ENCODE assay signal across 6 cellular contexts in the genomic region with DNA sequence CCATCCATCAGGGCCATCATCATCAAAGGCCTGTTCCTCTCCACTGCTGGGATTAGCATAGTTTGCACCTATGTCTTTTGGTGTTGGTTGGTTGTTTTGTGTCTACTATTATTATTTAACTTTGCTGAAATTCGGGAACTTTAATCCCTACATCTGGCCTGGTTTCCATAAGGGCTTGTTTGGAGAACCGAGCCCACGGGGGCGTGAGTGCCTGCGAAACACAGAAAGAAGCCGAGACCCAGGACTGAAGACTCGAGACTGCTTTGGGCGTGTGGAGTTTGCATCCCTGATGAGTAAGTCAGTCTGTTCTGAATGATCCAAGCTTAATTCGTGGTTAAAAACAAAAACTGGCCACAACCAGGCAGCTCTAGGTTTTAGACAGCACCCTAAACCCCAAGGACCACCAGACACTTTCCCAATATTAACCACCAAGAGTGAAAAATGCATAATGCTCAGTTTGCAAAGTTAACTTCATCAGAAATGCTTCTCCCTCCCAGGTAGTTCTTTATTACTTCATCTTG.
DNase-seq lines count a peak whose midpoint lies in the region; ATAC-seq, FAIRE-seq and TF ChIP-seq lines count a peak whose summit lies in the region.
"Not testable (repeated sequence)": the region's sequence is repeated elsewhere in the genome, so short reads cannot be mapped to it uniquely, and the experiment has no call there.

No MANE protein-coding gene starts in this region.

- H3K27me3 Mint-ChIP-seq in activated CD8-positive, alpha-beta memory T cell treated with anti-CD3 and anti-CD28 coated beads, Interleukin-2, amount 10 ng/mL, durations not matched to agents 7 days and 5 days; activated T-cell treated with anti-CD3 and anti-CD28 coated beads, Interleukin-2, amount 50 U/mL, for 72 hours (ENCODE audit: low read depth); stimulated activated memory B cell treated with anti-CD40 and anti-IgM and Interleukin-4, amounts not matched to agents 10 μg/mL and 1 μg/mL and 100 μg/mL, for 72 hours: not testable (repeated sequence)

- not testable (repeated sequence) for H3K9me3 Mint-ChIP-seq in activated CD8-positive, alpha-beta memory T cell treated with anti-CD3 and anti-CD28 coated beads, Interleukin-2, amount 10 ng/mL, durations not matched to agents 7 days and 5 days (ENCODE audit: low read depth); activated T-cell treated with anti-CD3 and anti-CD28 coated beads, Interleukin-2, amount 50 U/mL, for 72 hours; activated naive CD4-positive, alpha-beta T cell treated with anti-CD3 and anti-CD28 coated beads, Interleukin-2, amount 50 U/mL, for 72 hours; stimulated activated memory B cell treated with anti-CD40 and anti-IgM and Interleukin-4, amounts not matched to agents 10 μg/mL and 1 μg/mL and 100 μg/mL, for 72 hours

- not testable (repeated sequence) for H3K9me3 ChIP-seq in keratinocyte (ENCODE audit: control insufficient read depth, low read depth, low read length)

- H3K27ac ChIP-seq in keratinocyte (ENCODE audit: control insufficient read depth, insufficient read depth, low read length): not testable (repeated sequence)

- H3K27me3 ChIP-seq in keratinocyte (ENCODE audit: control insufficient read depth, extremely low read depth, insufficient read depth, low read length): not testable (repeated sequence)

- H3K36me3 ChIP-seq in keratinocyte (ENCODE audit: control insufficient read depth in 2 of 2, extremely low read depth in 1 of 2, insufficient read depth in 2 of 2, low read length in 2 of 2): not testable (repeated sequence)

- not testable (repeated sequence) for H3K9ac ChIP-seq in keratinocyte (ENCODE audit: control insufficient read depth, extremely low read depth, insufficient read depth, low read length)

- H3K27ac Mint-ChIP-seq in activated CD8-positive, alpha-beta memory T cell treated with anti-CD3 and anti-CD28 coated beads, Interleukin-2, amount 10 ng/mL, durations not matched to agents 7 days and 5 days; activated T-cell treated with anti-CD3 and anti-CD28 coated beads, Interleukin-2, amount 50 U/mL, for 72 hours; stimulated activated memory B cell treated with anti-CD40 and anti-IgM and Interleukin-4, amounts not matched to agents 10 μg/mL and 1 μg/mL and 100 μg/mL, for 72 hours: not testable (repeated sequence)
- peak overlapping the region; percentile 79 to 93 for H3K27ac Mint-ChIP-seq in activated naive CD4-positive, alpha-beta T cell treated with anti-CD3 and anti-CD28 coated beads, Interleukin-2, amount 50 U/mL, for 72 hours

- not testable (repeated sequence) for H3K4me3 ChIP-seq in keratinocyte (ENCODE audit: control insufficient read depth in 2 of 3, extremely low read depth in 1 of 3, insufficient read depth in 2 of 3, low read depth in 1 of 3, low read length in 3 of 3)

- not testable (repeated sequence) for TF ChIP-seq CTCF in keratinocyte (optimal IDR thresholded peaks at IDR 0.05 in 1 of 3, IDR thresholded peaks at IDR 0.05 in 1 of 3, conservative IDR thresholded peaks at IDR 0.05 in 1 of 3; ENCODE audit: extremely low read depth in 1 of 3, insufficient read depth in 2 of 3, low read length in 3 of 3)

- H3K4me2 ChIP-seq in keratinocyte (ENCODE audit: control insufficient read depth, extremely low read depth, insufficient read depth, low read depth, low read length): not testable (repeated sequence)

- dilution Hi-C loops in keratinocyte (cut with MboI; ENCODE audit: extremely low pct_ligation_motif_present, low sequenced_read_pairs): not testable (repeated sequence)

- not testable (repeated sequence) for H3K4me1 ChIP-seq in keratinocyte (ENCODE audit: control insufficient read depth, extremely low read depth, insufficient read depth, low read length)

- peak; percentile 13 for FAIRE-seq in keratinocyte (lab: Jason Lieb, UNC)

- not testable (repeated sequence) for H3K36me3 Mint-ChIP-seq in activated CD8-positive, alpha-beta memory T cell treated with anti-CD3 and anti-CD28 coated beads, Interleukin-2, amount 10 ng/mL, durations not matched to agents 7 days and 5 days; activated T-cell treated with anti-CD3 and anti-CD28 coated beads, Interleukin-2, amount 50 U/mL, for 72 hours (ENCODE audit: insufficient read depth in 2 of 2); activated naive CD4-positive, alpha-beta T cell treated with anti-CD3 and anti-CD28 coated beads, Interleukin-2, amount 50 U/mL, for 72 hours; stimulated activated memory B cell treated with anti-CD40 and anti-IgM and Interleukin-4, amounts not matched to agents 10 μg/mL and 1 μg/mL and 100 μg/mL, for 72 hours

- H3K4me1 Mint-ChIP-seq in activated CD8-positive, alpha-beta memory T cell treated with anti-CD3 and anti-CD28 coated beads, Interleukin-2, amount 10 ng/mL, durations not matched to agents 7 days and 5 days: peaks cover 12% of the 10 kb centered on the region
- peaks cover 24% of the 10 kb centered on the region for H3K4me1 Mint-ChIP-seq in activated T-cell treated with anti-CD3 and anti-CD28 coated beads, Interleukin-2, amount 50 U/mL, for 72 hours (ENCODE audit: low read depth)
- not testable (repeated sequence) for H3K4me1 Mint-ChIP-seq in stimulated activated memory B cell treated with anti-CD40 and anti-IgM and Interleukin-4, amounts not matched to agents 10 μg/mL and 1 μg/mL and 100 μg/mL, for 72 hours

- CTCF ChIA-PET in activated CD8-positive, alpha-beta memory T cell treated with anti-CD3 and anti-CD28 coated beads, Interleukin-2, amount 10 ng/mL, durations not matched to agents 7 days and 5 days (lab: Charles Lee): not testable (repeated sequence)

- peak; percentile 38 for DNase-seq in activated CD4-positive, alpha-beta T cell treated with anti-CD3 and anti-CD28 coated beads for 48 hours
- not testable (repeated sequence) for DNase-seq in activated CD8-positive, alpha-beta memory T cell treated with anti-CD3 and anti-CD28 coated beads, Interleukin-2, amount 10 ng/mL, durations not matched to agents 7 days and 5 days; activated T-cell treated with anti-CD3 and anti-CD28 coated beads, Interleukin-2, amount 50 U/mL, for 72 hours; activated naive CD4-positive, alpha-beta T cell treated with anti-CD3 and anti-CD28 coated beads, Interleukin-2, amount 50 U/mL, for 72 hours (ENCODE audit: low spot score in 2 of 2); keratinocyte (ENCODE audit: low read depth, low spot score)

- not testable (repeated sequence) for H3K79me2 ChIP-seq in keratinocyte (ENCODE audit: control insufficient read depth, insufficient read depth, low read length)

- ATAC-seq in activated CD8-positive, alpha-beta memory T cell treated with anti-CD3 and anti-CD28 coated beads, Interleukin-2, amount 10 ng/mL, durations not matched to agents 7 days and 5 days: peak; percentile 46
- ATAC-seq in activated T-cell treated with anti-CD3 and anti-CD28 coated beads, Interleukin-2, amount 50 U/mL, for 72 hours (replicated peaks in 1 of 2): peak; percentile 54 to 61
- peak; percentile 42 to 62 for ATAC-seq in activated naive CD4-positive, alpha-beta T cell treated with anti-CD3 and anti-CD28 coated beads, Interleukin-2, amount 50 U/mL, for 72 hours
- peak; percentile 21 for ATAC-seq in stimulated activated memory B cell treated with anti-CD40 and anti-IgM and Interleukin-4, amounts not matched to agents 10 μg/mL and 1 μg/mL and 100 μg/mL, for 72 hours

- not testable (repeated sequence) for H3K9me1 ChIP-seq in keratinocyte (ENCODE audit: control insufficient read depth, extremely low read depth, insufficient read depth, low read length)

- H3K4me3 Mint-ChIP-seq in activated CD8-positive, alpha-beta memory T cell treated with anti-CD3 and anti-CD28 coated beads, Interleukin-2, amount 10 ng/mL, durations not matched to agents 7 days and 5 days; stimulated activated memory B cell treated with anti-CD40 and anti-IgM and Interleukin-4, amounts not matched to agents 10 μg/mL and 1 μg/mL and 100 μg/mL, for 72 hours: not testable (repeated sequence)
- peak overlapping the region; percentile 60 to 64 for H3K4me3 Mint-ChIP-seq in activated T-cell treated with anti-CD3 and anti-CD28 coated beads, Interleukin-2, amount 50 U/mL, for 72 hours

- H2AFZ ChIP-seq in keratinocyte (ENCODE audit: control insufficient read depth, low read length): not testable (repeated sequence)

- H4K20me1 ChIP-seq in keratinocyte (ENCODE audit: control insufficient read depth, extremely low read depth, insufficient read depth, low read length): not testable (repeated sequence)
